In genomic region chr4:184388106-184388505, GRCh38 we compare ENCODE assay signal across 1 cellular context.
TF ChIP-seq lines count a peak whose summit lies in the region.

No MANE protein-coding gene starts in this region.

TF ChIP-seq in HepG2, 621 proteins besides CTCF, POLR2A, EP300 and RAD21 (continued from another document):
- TF ChIP-seq, protein P1, sequence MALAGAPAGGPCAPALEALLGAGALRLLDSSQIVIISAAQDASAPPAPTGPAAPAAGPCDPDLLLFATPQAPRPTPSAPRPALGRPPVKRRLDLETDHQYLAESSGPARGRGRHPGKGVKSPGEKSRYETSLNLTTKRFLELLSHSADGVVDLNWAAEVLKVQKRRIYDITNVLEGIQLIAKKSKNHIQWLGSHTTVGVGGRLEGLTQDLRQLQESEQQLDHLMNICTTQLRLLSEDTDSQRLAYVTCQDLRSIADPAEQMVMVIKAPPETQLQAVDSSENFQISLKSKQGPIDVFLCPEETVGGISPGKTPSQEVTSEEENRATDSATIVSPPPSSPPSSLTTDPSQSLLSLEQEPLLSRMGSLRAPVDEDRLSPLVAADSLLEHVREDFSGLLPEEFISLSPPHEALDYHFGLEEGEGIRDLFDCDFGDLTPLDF (CRISPR knock-in tag; IDR thresholded peaks at IDR 0.05): no peak
- no peak for TF ChIP-seq KLF16 (CRISPR knock-in tag; IDR thresholded peaks at IDR 0.05)
- no peak for TF ChIP-seq ZNF724P (CRISPR knock-in tag; IDR thresholded peaks at IDR 0.05; ENCODE audit: borderline replicate concordance)
- no peak for TF ChIP-seq ZSCAN29 (CRISPR knock-in tag; conservative IDR thresholded peaks at IDR 0.05)
